8 cellular contexts compared by ENCODE assay signal in genomic region chr11:65575568-65576231, GRCh38. TPM values are rescaled to one million over a fixed set of nuclear protein-coding genes. Genes with fewer than 3 reads are reported as not detected.
DNase-seq lines count a peak whose midpoint lies in the region; TF ChIP-seq lines count a peak whose summit lies in the region.

Gene EHBP1L1 (plus strand): TSS chr11:65576053. CDS start chr11:65576303, 250 bp downstream.

- intact Hi-C loops in lower leg skin (cut with DNase I; ENCODE audit: low total_unique reads), result loop anchor here (5.0 kb wide), 1 partner anchor 37 kb away; the partner anchor contains the start of gene MAP3K11

- peak; percentile 38 for DNase-seq in NCI-H2171 treated with DMSO at 0.1 percent for 48 hours (lab: John Stamatoyannopoulos, UW)
- no peak for DNase-seq in NCI-H2171 (lab: John Stamatoyannopoulos, UW)
- peak; percentile 89 for DNase-seq in NB4 (ENCODE audit: low read depth)
- peak; percentile 68 for DNase-seq in activated CD4-positive, alpha-beta T cell treated with anti-CD3 and anti-CD28 coated beads for 1 hour
- DNase-seq in coronary artery (ENCODE audit: low spot score), result peak; percentile 87
- peak in 1 of 2 donors; percentile 93 for DNase-seq in lower leg skin (ENCODE audit: low spot score in 2 of 2)
- peak; percentile 49 for DNase-seq in stimulated activated CD8-positive, alpha-beta memory T cell treated with anti-CD3 and anti-CD28 coated beads, Interleukin-15, amount 100 ng/mL, for 24 hours (ENCODE audit: low read depth)
- DNase-seq in Ammon's horn (ENCODE audit: low spot score), result no peak

- TF ChIP-seq CTCF in NB4 (IDR thresholded peaks at IDR 0.05; ENCODE audit: low read depth, low read length) (no peak), coronary artery (IDR thresholded peaks at IDR 0.05) (no peak), lower leg skin (IDR thresholded peaks at IDR 0.05) (no peak)

- 1 to 2% methylated on average over 32 to 43 of the region's 69 CpGs for WGBS in lower leg skin, 2 donors

- H3K4me3 ChIP-seq in NB4 (ENCODE audit: low read depth, low read length) (peak within 1 kb of the TSS; percentile 62), coronary artery (peak within 1 kb of the TSS; percentile 98), lower leg skin (ENCODE audit: low read depth, poor library complexity, severe bottlenecking) (peak within 1 kb of the TSS; percentile 49)

- TF ChIP-seq POLR2A in NB4 (IDR thresholded peaks at IDR 0.05; ENCODE audit: extremely low read depth, insufficient read length) (no peak), lower leg skin (IDR thresholded peaks at IDR 0.05) (no peak)

- peak within 1 kb of the TSS; percentile 98 to 100 for H3K27ac ChIP-seq in coronary artery

RNA-seq across cellular contexts. Expression of gene EHBP1L1, which starts in this region (rescaled TPM):
- 10 to 100 TPM; 40.5 to 71.0 (median 57.3) TPM for total RNA-seq in lower leg skin

Comparison
In these comparisons a context has a peak if more than half of its experiments do, and no peak if none do; other contexts are left out.
1. DNase-seq: peak in NCI-H2171 treated with DMSO at 0.1 percent for 48 hours (single experiment), NB4 (single experiment), activated CD4-positive, alpha-beta T cell treated with anti-CD3 and anti-CD28 coated beads for 1 hour (single experiment), coronary artery (single experiment) and stimulated activated CD8-positive, alpha-beta memory T cell treated with anti-CD3 and anti-CD28 coated beads, Interleukin-15, amount 100 ng/mL, for 24 hours (single experiment); none in NCI-H2171 (single experiment) and Ammon's horn (single experiment).
2. Peak in every context shown above with its lines, with median percentiles within 50 percentile points of each other: H3K4me3 ChIP-seq.